8 cellular contexts compared by ENCODE assay signal in the genomic region with DNA sequence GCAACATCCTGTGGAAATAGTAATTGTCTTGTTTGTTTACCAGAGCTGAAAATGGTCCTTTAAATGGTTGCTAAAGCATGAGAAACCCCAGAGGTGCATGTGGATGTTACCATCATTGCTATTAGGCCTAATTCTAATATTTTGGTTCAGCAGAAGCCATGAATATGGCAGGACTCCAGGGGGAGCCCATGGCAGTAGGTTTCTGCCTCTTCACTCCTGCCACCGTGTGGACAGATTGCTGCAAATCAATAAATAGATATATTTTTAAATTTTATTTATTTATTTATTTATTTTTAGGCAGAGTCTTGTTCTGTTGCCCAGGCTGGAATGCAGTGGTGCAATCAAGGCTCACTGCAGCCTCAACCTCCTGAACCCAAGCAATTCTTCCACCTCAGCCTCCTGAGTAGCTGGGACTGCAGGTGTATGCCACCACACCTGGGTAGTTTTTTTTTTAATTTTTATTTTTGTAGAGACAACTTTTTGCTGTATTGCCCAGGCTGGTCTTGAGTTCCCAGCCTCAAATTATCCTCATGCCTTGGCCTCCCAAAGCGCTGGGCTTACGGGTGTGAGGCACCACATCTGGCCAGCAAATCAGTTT. TPM values are rescaled to one million over a fixed set of nuclear protein-coding genes. Genes with fewer than 3 reads are reported as not detected.
DNase-seq lines count a peak whose midpoint lies in the region; ATAC-seq and TF ChIP-seq lines count a peak whose summit lies in the region.

No MANE protein-coding gene starts in this region.

- no peaks in the 10 kb centered on the region for H3K4me1 Mint-ChIP-seq in activated T-cell treated with anti-CD3 and anti-CD28 coated beads, Interleukin-2, amount 50 U/mL, for 72 hours (ENCODE audit: low read depth)

- H3K27me3 Mint-ChIP-seq in activated T-cell treated with anti-CD3 and anti-CD28 coated beads, Interleukin-2, amount 50 U/mL, for 72 hours (ENCODE audit: low read depth), result no peaks in the 10 kb centered on the region

- TF ChIP-seq POLR2A in heart left ventricle (IDR thresholded peaks at IDR 0.05), result no peak

- 57 to 60% (median 58%) methylated on average over 3 of the region's 3 CpGs for WGBS in heart left ventricle, 4 donors

- intact Hi-C loops in heart left ventricle (cut with DNase I), result loop anchor here in 9 of 10 donors (2.0 to 10.0 kb wide), 6 partner anchors 145 to 473 kb away; no protein-coding TSS in a partner anchor
- intact Hi-C loops in sciatic nerve (cut with DNase I), result loop anchor here (10.0 kb wide), 1 partner anchor 147 kb away; no protein-coding TSS in a partner anchor

- ATAC-seq in HG03378 (IDR thresholded peaks at IDR 0.05; ENCODE audit: unreplicated experiment) (peak; percentile 54), heart left ventricle (peak in 1 of 4 donors; percentile 49), sciatic nerve (no peak), HG03520 (IDR thresholded peaks at IDR 0.05; ENCODE audit: unreplicated experiment) (no peak)
- ATAC-seq in activated T-cell treated with anti-CD3 and anti-CD28 coated beads, Interleukin-2, amount 50 U/mL, for 72 hours (replicated peaks in 1 of 2), result no peak

- H3K4me3 ChIP-seq in heart left ventricle, result no peak overlapping the region

- no peak overlapping the region for H3K27ac ChIP-seq in heart left ventricle

- H3K36me3 Mint-ChIP-seq in activated T-cell treated with anti-CD3 and anti-CD28 coated beads, Interleukin-2, amount 50 U/mL, for 72 hours (ENCODE audit: insufficient read depth in 2 of 2), result no peaks in the 10 kb centered on the region

- peak; percentile 12 for DNase-seq in activated gamma-delta T cell treated with Interleukin-2 at 50 U/mL for 16 hours
- DNase-seq in activated gamma-delta T cell (lab: John Stamatoyannopoulos, UW), result no peak
- DNase-seq in NOMO-1 treated with DMSO at 0.1 percent for 48 hours (lab: John Stamatoyannopoulos, UW; ENCODE audit: unreplicated experiment), result peak; percentile 47
- DNase-seq in activated T-cell treated with anti-CD3 and anti-CD28 coated beads, Interleukin-2, amount 50 U/mL, for 72 hours, result peak; percentile 30 to 45
- DNase-seq in heart left ventricle, result peak in 4 of 5 donors; percentile 42 to 72 (median 52)
- DNase-seq in sciatic nerve (ENCODE audit: low spot score), result peak; percentile 64

- no peaks in the 10 kb centered on the region for H3K36me3 ChIP-seq in heart left ventricle

- no peaks in the 10 kb centered on the region for H3K9me3 Mint-ChIP-seq in activated T-cell treated with anti-CD3 and anti-CD28 coated beads, Interleukin-2, amount 50 U/mL, for 72 hours

- no peak overlapping the region for H3K4me3 Mint-ChIP-seq in activated T-cell treated with anti-CD3 and anti-CD28 coated beads, Interleukin-2, amount 50 U/mL, for 72 hours

- no peaks in the 10 kb centered on the region for H3K9me3 ChIP-seq in heart left ventricle

- H3K27ac Mint-ChIP-seq in activated T-cell treated with anti-CD3 and anti-CD28 coated beads, Interleukin-2, amount 50 U/mL, for 72 hours, result no peak overlapping the region

- H3K4me1 ChIP-seq in heart left ventricle, result peaks cover 0 to 5% (median 0%) of the 10 kb centered on the region in 12 donors

- H3K27me3 ChIP-seq in heart left ventricle, result no peaks in the 10 kb centered on the region

- TF ChIP-seq CTCF in heart left ventricle (IDR thresholded peaks at IDR 0.05), result peak; percentile 49 to 81 (median 66)

RNA-seq across cellular contexts. Expression of a gene that starts 54.9 kb away (rescaled TPM):
- not detected for total RNA-seq in activated T-cell treated with anti-CD3 and anti-CD28 coated beads, Interleukin-2, amount 50 U/mL, for 72 hours
- total RNA-seq in heart left ventricle (not detected), sciatic nerve (0.98 TPM)
- not detected for polyA plus RNA-seq in heart left ventricle
